13 cellular contexts compared by ENCODE assay signal in genomic region chr14:91376547-91377477, GRCh38. TPM values are rescaled to one million over a fixed set of nuclear protein-coding genes. Genes with fewer than 3 reads are reported as not detected.
DNase-seq lines count a peak whose midpoint lies in the region; ATAC-seq, FAIRE-seq and TF ChIP-seq lines count a peak whose summit lies in the region.
"Had no signal": no experiment of that assay in that cellular context is flagged by ENCODE, and none has a peak within 500 bp of the region (broad histone marks: within the 10 kb centered on the region; RNA-seq: fewer than 3 reads in every experiment).

No MANE protein-coding gene starts in this region.

- no peak overlapping the region for H3K27ac ChIP-seq in gastroesophageal sphincter
- H3K27ac ChIP-seq: 22Rv1, testis had no signal

- peak overlapping the region; percentile 21 to 87 (median 74) for H3K4me3 Mint-ChIP-seq in IgD-negative memory B cell
- peak overlapping the region; percentile 17 for H3K4me3 Mint-ChIP-seq in activated CD4-positive, alpha-beta memory T cell treated with anti-CD3 and anti-CD28 coated beads for 36 hours
- H3K4me3 Mint-ChIP-seq in naive thymus-derived CD8-positive, alpha-beta T cell = peak overlapping the region; percentile 73 to 96 (median 83)

- TF ChIP-seq CTCF in gastroesophageal sphincter (IDR thresholded peaks at IDR 0.05) = no peak

- peak overlapping the region; percentile 78 to 94 (median 93) for H3K27ac Mint-ChIP-seq in IgD-negative memory B cell
- H3K27ac Mint-ChIP-seq in activated CD4-positive, alpha-beta memory T cell treated with anti-CD3 and anti-CD28 coated beads for 36 hours = peak overlapping the region; percentile 26
- H3K27ac Mint-ChIP-seq in naive thymus-derived CD8-positive, alpha-beta T cell = peak overlapping the region; percentile 89 to 98 (median 94)

- H3K4me1 ChIP-seq in gastroesophageal sphincter = peaks cover 0 to 51% (median 0%) of the 10 kb centered on the region in 3 donors

- no peak for TF ChIP-seq POLR2A in gastroesophageal sphincter (IDR thresholded peaks at IDR 0.05)

- CTCF ChIA-PET in activated CD4-positive, alpha-beta memory T cell treated with anti-CD3 and anti-CD28 coated beads for 36 hours (lab: Charles Lee) = interaction anchor here (0.7 to 3.2 kb wide), 6 partner anchors 11 to 41 kb away, joined by 3 to 25 read pairs (median 6); partner anchors contain the start of gene CCDC88C

- DNase-seq in DMS 273 (lab: John Stamatoyannopoulos, UW; ENCODE audit: unreplicated experiment) (peak; percentile 33), DMS 273 treated with DMSO at 0.1 percent for 48 hours (lab: John Stamatoyannopoulos, UW) (no peak), frontal cortex (ENCODE audit: low spot score in 2 of 2) (no peak), GM19238 (ENCODE audit: insufficient read length, low spot score) (no peak)
- DNase-seq in activated CD4-positive, alpha-beta memory T cell treated with anti-CD3 and anti-CD28 coated beads for 36 hours = no peak
- peak in 1 of 10 donors; percentile 29 for DNase-seq in naive thymus-derived CD8-positive, alpha-beta T cell
- DNase-seq: heart right ventricle, testis had no signal

- peaks cover under 1% of the 10 kb centered on the region for H3K27me3 ChIP-seq in gastroesophageal sphincter
- H3K27me3 ChIP-seq: testis had no signal

- TF ChIP-seq EP300 in gastroesophageal sphincter (IDR thresholded peaks at IDR 0.05) = no peak

- H3K4me1 Mint-ChIP-seq in IgD-negative memory B cell = peaks cover 57 to 92% (median 76%) of the 10 kb centered on the region in 3 donors
- peaks cover 100% of the 10 kb centered on the region for H3K4me1 Mint-ChIP-seq in activated CD4-positive, alpha-beta memory T cell treated with anti-CD3 and anti-CD28 coated beads for 36 hours (ENCODE audit: low read depth)
- H3K4me1 Mint-ChIP-seq in naive thymus-derived CD8-positive, alpha-beta T cell = peaks cover 72 to 100% (median 99%) of the 10 kb centered on the region in 4 donors

- ATAC-seq in naive thymus-derived CD8-positive, alpha-beta T cell = peak; percentile 7
- no peak for ATAC-seq in gastroesophageal sphincter

- POLR2A ChIA-PET in activated CD4-positive, alpha-beta memory T cell treated with anti-CD3 and anti-CD28 coated beads for 36 hours (lab: Charles Lee) = interaction anchor here (0.8 to 7.5 kb wide), 3 partner anchors 12 to 39 kb away, joined by 3 to 46 read pairs (median 6); no protein-coding TSS in a partner anchor
- POLR2A ChIA-PET in naive thymus-derived CD8-positive, alpha-beta T cell (lab: Charles Lee) = interaction anchor here (0.9 to 13.3 kb wide), 8 partner anchors 11 to 53 kb away, joined by 3 to 200 read pairs (median 46); partner anchors contain the start of gene CCDC88C

- no peaks in the 10 kb centered on the region for H3K9me3 ChIP-seq in gastroesophageal sphincter
- H3K9me3 ChIP-seq: heart right ventricle, testis had no signal

- no peak overlapping the region for H3K4me3 ChIP-seq in gastroesophageal sphincter
- H3K4me3 ChIP-seq: heart right ventricle, testis had no signal

- H3K36me3 Mint-ChIP-seq in IgD-negative memory B cell = peaks cover 10% of the 10 kb centered on the region
- H3K36me3 Mint-ChIP-seq in activated CD4-positive, alpha-beta memory T cell treated with anti-CD3 and anti-CD28 coated beads for 36 hours = peaks cover 12% of the 10 kb centered on the region
- H3K36me3 Mint-ChIP-seq in naive thymus-derived CD8-positive, alpha-beta T cell = peaks cover 0 to 48% (median 0%) of the 10 kb centered on the region in 3 donors

- FAIRE-seq in frontal cortex (lab: Jason Lieb, UNC) = no peak
- FAIRE-seq: colon, RCC 7860 had no signal

- intact Hi-C loops in activated CD4-positive, alpha-beta memory T cell treated with anti-CD3 and anti-CD28 coated beads for 36 hours (cut with micrococcal nuclease) = no loop called here

- H3K27me3 Mint-ChIP-seq in IgD-negative memory B cell = peaks cover 1% of the 10 kb centered on the region
- no peaks in the 10 kb centered on the region for H3K27me3 Mint-ChIP-seq in activated CD4-positive, alpha-beta memory T cell treated with anti-CD3 and anti-CD28 coated beads for 36 hours
- no peaks in the 10 kb centered on the region for H3K27me3 Mint-ChIP-seq in naive thymus-derived CD8-positive, alpha-beta T cell

- 90 to 95% methylated on average over 6 to 8 of the region's 28 CpGs for WGBS in gastroesophageal sphincter (ENCODE audit: low coverage in 1 of 2), 2 donors

- H3K36me3 ChIP-seq in gastroesophageal sphincter = no peaks in the 10 kb centered on the region
- H3K36me3 ChIP-seq: heart right ventricle had no signal

- H3K9me3 Mint-ChIP-seq in IgD-negative memory B cell = no peaks in the 10 kb centered on the region
- no peaks in the 10 kb centered on the region for H3K9me3 Mint-ChIP-seq in activated CD4-positive, alpha-beta memory T cell treated with anti-CD3 and anti-CD28 coated beads for 36 hours
- no peaks in the 10 kb centered on the region for H3K9me3 Mint-ChIP-seq in naive thymus-derived CD8-positive, alpha-beta T cell

RNA-seq across cellular contexts. Expression of gene CCDC88C, which starts 40.8 kb away (rescaled TPM):
- polyA plus RNA-seq in IgD-negative memory B cell = 30.5 TPM
- 10 to 100 TPM; 73.0 to 74.7 TPM for total RNA-seq in activated CD4-positive, alpha-beta memory T cell treated with anti-CD3 and anti-CD28 coated beads for 36 hours
- 100 to 1,000 TPM; 300 to 322 TPM for total RNA-seq in naive thymus-derived CD8-positive, alpha-beta T cell
- polyA plus RNA-seq in naive thymus-derived CD8-positive, alpha-beta T cell = 10 to 100 TPM; 23.4 to 41.9 (median 24.0) TPM
- 22.4 TPM for total RNA-seq in frontal cortex
- total RNA-seq in gastroesophageal sphincter = 10 to 100 TPM in 1 of 4 donors, 1 to 10 TPM in 3; 2.0 to 10.1 (median 4.9) TPM

Comparison
In these comparisons a context has a peak if more than half of its experiments do, and no peak if none do; other contexts are left out.
1. H3K27ac Mint-ChIP-seq: peak in every context shown above with its lines; median percentile 94 in naive thymus-derived CD8-positive, alpha-beta T cell; 93 in IgD-negative memory B cell; 26 in activated CD4-positive, alpha-beta memory T cell treated with anti-CD3 and anti-CD28 coated beads for 36 hours.
2. H3K4me3 Mint-ChIP-seq: peak in every context shown above with its lines; median percentile 83 in naive thymus-derived CD8-positive, alpha-beta T cell; 74 in IgD-negative memory B cell; 17 in activated CD4-positive, alpha-beta memory T cell treated with anti-CD3 and anti-CD28 coated beads for 36 hours.